13 cellular contexts compared by ENCODE assay signal in the genomic region with DNA sequence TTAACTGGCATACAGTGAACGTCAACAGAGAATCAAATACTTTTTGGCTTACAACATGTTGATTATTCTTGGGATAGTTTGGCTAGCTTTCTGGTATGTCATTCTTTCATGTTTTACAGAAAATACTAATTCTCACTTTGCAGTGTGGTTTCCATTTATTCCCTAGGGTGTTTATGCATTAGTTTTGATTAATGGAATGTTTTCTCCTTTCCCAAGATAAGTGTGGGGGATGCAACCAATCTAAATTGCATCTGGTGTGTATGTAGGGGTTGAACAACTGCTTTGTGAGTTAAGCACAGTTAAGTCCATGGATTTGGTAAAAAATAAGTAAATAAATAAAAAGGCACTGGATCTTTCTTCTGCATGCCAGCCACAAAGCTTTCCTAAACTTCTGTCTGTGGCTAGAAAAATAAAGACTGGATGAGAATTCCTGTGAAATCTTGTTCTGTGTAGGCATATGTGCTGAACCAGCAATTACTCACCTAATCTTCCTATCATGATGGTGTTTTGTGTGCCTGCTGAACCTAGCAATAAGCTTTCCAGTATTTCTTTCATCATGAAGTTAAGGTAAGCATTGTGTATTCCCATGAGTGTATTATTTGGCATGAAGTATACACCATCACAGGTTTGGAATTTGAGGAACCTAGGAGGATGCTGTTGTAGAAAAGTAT. TPM values are rescaled to one million over a fixed set of nuclear protein-coding genes. Genes with fewer than 3 reads are reported as not detected.
DNase-seq lines count a peak whose midpoint lies in the region; ATAC-seq and TF ChIP-seq lines count a peak whose summit lies in the region.
"Had no signal": no experiment of that assay in that cellular context is flagged by ENCODE, and none has a peak within 500 bp of the region (broad histone marks: within the 10 kb centered on the region; RNA-seq: fewer than 3 reads in every experiment).

No MANE protein-coding gene starts in this region.

- H3K36me3 Mint-ChIP-seq in chondrocyte (ENCODE audit: low read depth): no peaks in the 10 kb centered on the region
- H3K36me3 Mint-ChIP-seq: activated CD4-positive, alpha-beta memory T cell treated with anti-CD3 and anti-CD28 coated beads for 36 hours; CD8-positive, alpha-beta memory T cell had no signal

- no peak for TF ChIP-seq CTCF in chondrocyte (IDR thresholded peaks at IDR 0.05)

- peak overlapping the region; percentile 81 for H3K27ac Mint-ChIP-seq in chondrocyte (ENCODE audit: unreplicated experiment)
- H3K27ac Mint-ChIP-seq: activated CD4-positive, alpha-beta memory T cell treated with anti-CD3 and anti-CD28 coated beads for 36 hours; CD8-positive, alpha-beta memory T cell had no signal

- H3K27me3 Mint-ChIP-seq in chondrocyte (ENCODE audit: low read depth): no peaks in the 10 kb centered on the region
- H3K27me3 Mint-ChIP-seq: activated CD4-positive, alpha-beta memory T cell treated with anti-CD3 and anti-CD28 coated beads for 36 hours; CD8-positive, alpha-beta memory T cell had no signal

- in situ Hi-C loops in KBM-7 (cut with MboI; ENCODE audit: low pct_unique_long_range_greater_than_20kb, low sequenced_read_pairs): no loop called here

- no peak for ATAC-seq in GM18511 (IDR thresholded peaks at IDR 0.05; ENCODE audit: unreplicated experiment)

- peaks cover 61% of the 10 kb centered on the region for H3K4me1 Mint-ChIP-seq in chondrocyte (ENCODE audit: low read depth)
- H3K4me1 Mint-ChIP-seq: CD8-positive, alpha-beta memory T cell had no signal

- peak; percentile 20 for DNase-seq in A172 (ENCODE audit: low spot score)
- peak; percentile 54 for DNase-seq in LHCN-M2 (ENCODE audit: low read depth)
- DNase-seq in chondrocyte (ENCODE audit: low spot score): no peak
- DNase-seq in kidney tubule cell (ENCODE audit: low spot score): peak; percentile 31
- no peak for DNase-seq in KBM-7
- no peak for DNase-seq in midbrain (lab: John Stamatoyannopoulos, UW)
- no peak for DNase-seq in NK-92 (lab: John Stamatoyannopoulos, UW; ENCODE audit: unreplicated experiment)
- DNase-seq: activated CD4-positive, alpha-beta memory T cell treated with anti-CD3 and anti-CD28 coated beads for 36 hours; CD8-positive, alpha-beta memory T cell; islet precursor cell; SHP77; stimulated activated CD4-positive, alpha-beta T cell treated with anti-CD3 and anti-CD28 coated beads, Interleukin-2, amount 100 ng/mL, for 48 hours had no signal

- H3K9me3 Mint-ChIP-seq in chondrocyte (ENCODE audit: low read depth): no peaks in the 10 kb centered on the region
- H3K9me3 Mint-ChIP-seq: activated CD4-positive, alpha-beta memory T cell treated with anti-CD3 and anti-CD28 coated beads for 36 hours had no signal

- no peak overlapping the region for H3K4me3 Mint-ChIP-seq in chondrocyte (ENCODE audit: unreplicated experiment)
- H3K4me3 Mint-ChIP-seq: activated CD4-positive, alpha-beta memory T cell treated with anti-CD3 and anti-CD28 coated beads for 36 hours; CD8-positive, alpha-beta memory T cell had no signal

RNA-seq across cellular contexts. Expression of gene TENM3, which starts 50.6 kb away (rescaled TPM):
- total RNA-seq in A172 (2014; rRNA removed; shearing (Covaris generic)): 87.7 and 92.1 TPM in 2 replicates
- total RNA-seq in LHCN-M2 (2014; rRNA removed) (29.9 and 34.8 TPM in 2 replicates), chondrocyte (87.0 to 135 TPM (median 87.6 TPM) in 3 replicates)
- 20.1 TPM for polyA plus RNA-seq in LHCN-M2 (2012)
- total RNA-seq: activated CD4-positive, alpha-beta memory T cell treated with anti-CD3 and anti-CD28 coated beads for 36 hours; CD8-positive, alpha-beta memory T cell had no signal
- polyA plus RNA-seq: CD8-positive, alpha-beta memory T cell had no signal

Comparison
In these comparisons a context has a peak if more than half of its experiments do, and no peak if none do; other contexts are left out.
1. DNase-seq: peak in A172 (single experiment), LHCN-M2 (single experiment) and kidney tubule cell (single experiment); none in chondrocyte (single experiment), KBM-7 (single experiment), midbrain (single experiment) and NK-92 (single experiment).